8 cellular contexts compared by ENCODE assay signal in the genomic region with DNA sequence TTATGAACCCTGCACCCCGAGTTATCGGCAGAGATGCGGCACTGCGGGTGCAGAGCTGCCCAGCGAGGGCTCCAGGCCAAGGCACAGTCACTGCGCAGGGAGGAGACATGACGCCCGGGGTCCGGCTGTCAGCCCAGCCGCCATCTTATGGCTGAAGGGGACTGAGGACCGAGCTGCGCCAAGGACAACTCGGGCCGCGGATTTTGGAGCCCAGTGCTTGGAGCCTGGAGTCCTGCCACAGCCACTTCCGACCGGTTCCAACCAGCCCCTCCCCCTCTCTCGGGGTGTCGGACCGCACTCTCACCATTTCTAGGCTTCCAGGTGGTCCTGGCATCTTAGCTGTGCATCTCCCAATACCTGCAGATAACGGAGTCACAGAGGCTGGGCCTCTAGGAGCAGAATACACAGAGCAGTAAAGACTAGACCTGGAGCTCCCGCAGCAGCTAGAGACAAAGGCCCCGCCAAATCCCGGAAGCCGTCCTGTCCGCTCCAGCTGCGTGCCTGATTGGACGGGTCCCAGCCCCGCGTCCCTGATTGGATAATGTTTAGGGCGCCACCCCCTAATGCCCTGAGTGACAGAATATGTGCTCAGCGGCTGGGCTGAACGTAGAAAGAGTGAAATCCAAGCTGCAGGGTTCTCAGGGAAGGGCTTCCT. TPM values are rescaled to one million over a fixed set of nuclear protein-coding genes. Genes with fewer than 3 reads are reported as not detected.
DNase-seq lines count a peak whose midpoint lies in the region; ATAC-seq, FAIRE-seq and TF ChIP-seq lines count a peak whose summit lies in the region.

A gene (minus strand): TSS at position 451 of the 655 bp plus-strand sequence. CDS start 117 bp downstream, at position 334.

- H2AFZ ChIP-seq in H1 (ENCODE audit: low read length), result no peak within 1 kb of the TSS

- H4K20me1 ChIP-seq in H1 (replicated peaks in 1 of 2; ENCODE audit: control insufficient read depth in 1 of 2, insufficient read depth in 2 of 2, low read length in 2 of 2), result no peaks in the 10 kb centered on the region

- peak within 1 kb of the TSS; percentile 66 for H4K5ac ChIP-seq in H1 (ENCODE audit: insufficient read length, low read depth, low read length)
- no peak within 1 kb of the TSS for H4K5ac ChIP-seq in mesendoderm (ENCODE audit: low read length)

- no peak for TF ChIP-seq POLR2A in H1 (IDR thresholded peaks at IDR 0.05; ENCODE audit: control extremely low read depth in 1 of 2, low read depth in 2 of 2, low read length in 2 of 2)

- H3K79me1 ChIP-seq in H1 (ENCODE audit: low read depth, low read length) (no peaks in the 10 kb centered on the region), mesendoderm (ENCODE audit: low read length) (no peaks in the 10 kb centered on the region)

- peaks cover 3% of the 10 kb centered on the region for H3K9me3 Mint-ChIP-seq in CD8-positive, alpha-beta T cell

- H3K4me3 ChIP-seq in CD8-positive, alpha-beta T cell (ENCODE audit: low read depth, low read length), result peak within 1 kb of the TSS; percentile 84
- peak within 1 kb of the TSS in 1 of 4 experiments; percentile 76; a peak in 2 of 8 replicates for H3K4me3 ChIP-seq in H1 (ENCODE audit: extremely low read depth in 1 of 4, insufficient read depth in 2 of 4, low read depth in 3 of 4, low read length in 4 of 4)
- H3K4me3 ChIP-seq in mesendoderm (ENCODE audit: low read length), result peak within 1 kb of the TSS; percentile 85

- no peak for FAIRE-seq in H1 (lab: Jason Lieb, UNC)

- POLR2A ChIA-PET in CD8-positive, alpha-beta T cell (lab: Charles Lee), result interaction anchor here (0.7 to 2.3 kb wide), 9 partner anchors 11 to 444 kb away, joined by 3 to 19 read pairs (median 8); a partner anchor contains a TSS
- POLR2A ChIA-PET in H1 (lab: Charles Lee; ENCODE audit: partially characterized antibody), result interaction anchor here (0.7 to 4.1 kb wide), 6 partner anchors 11 to 59 kb away, joined by 3 to 46 read pairs (median 3); no protein-coding TSS in a partner anchor

- peaks cover 10% of the 10 kb centered on the region for H3K4me1 ChIP-seq in CD8-positive, alpha-beta T cell (ENCODE audit: insufficient read depth, low read length)
- no peaks in the 10 kb centered on the region; a peak in 1 of 7 replicates for H3K4me1 ChIP-seq in H1 (replicated peaks in 1 of 4; ENCODE audit: control insufficient read depth in 3 of 4, insufficient read depth in 4 of 4, low read length in 3 of 4)
- H3K4me1 ChIP-seq in mesendoderm (ENCODE audit: control insufficient read depth, low read depth, low read length), result no peaks in the 10 kb centered on the region

- no peak within 1 kb of the TSS for H2BK15ac ChIP-seq in H1 (ENCODE audit: low read length)
- H2BK15ac ChIP-seq in mesendoderm (replicated peaks; ENCODE audit: low read depth), result no peak within 1 kb of the TSS

- no peak within 1 kb of the TSS for H3K14ac ChIP-seq in H1 (ENCODE audit: insufficient read length)

- H4K8ac ChIP-seq in H1 (ENCODE audit: extremely low read depth, insufficient read depth, low read length) (peak within 1 kb of the TSS; percentile 96; the same call in 1 of the 2 replicates), mesendoderm (ENCODE audit: low read depth, low read length) (no peak within 1 kb of the TSS)

- TF ChIP-seq CTCF in CD8-positive, alpha-beta T cell (IDR thresholded peaks at IDR 0.05), result no peak
- no peak for TF ChIP-seq CTCF in H1 (IDR thresholded peaks at IDR 0.05; ENCODE audit: control extremely low read depth in 1 of 3, insufficient read depth in 1 of 3, low read depth in 1 of 3, low read length in 3 of 3)

- peak within 1 kb of the TSS; percentile 69 for H3K27ac ChIP-seq in CD8-positive, alpha-beta T cell (ENCODE audit: low read depth, low read length)
- H3K27ac ChIP-seq in H1 (ENCODE audit: low read depth, low read length) (no peak within 1 kb of the TSS), mesendoderm (ENCODE audit: low read depth, low read length) (peak within 1 kb of the TSS; percentile 51)

- H3K56ac ChIP-seq in H1 (replicated peaks; ENCODE audit: insufficient read length, low read depth, low read length) (no peak within 1 kb of the TSS), mesendoderm (ENCODE audit: low read length) (peak within 1 kb of the TSS; percentile 91)

- H3K23me2 ChIP-seq in H1 (ENCODE audit: low read depth, low read length), result no peaks in the 10 kb centered on the region

- TF ChIP-seq RAD21 in H1 (IDR thresholded peaks at IDR 0.05 in 1 of 2, conservative IDR thresholded peaks at IDR 0.05 in 1 of 2; ENCODE audit: low read depth in 2 of 2, low read length in 2 of 2), result no peak

- H3K9me3 ChIP-seq in CD8-positive, alpha-beta T cell (ENCODE audit: low read length), result no peaks in the 10 kb centered on the region
- peaks cover 27 to 66% of the 10 kb centered on the region in 2 experiments for H3K9me3 ChIP-seq in H1 (ENCODE audit: insufficient read depth in 2 of 2, low read depth in 1 of 2, low read length in 1 of 2)

- no peak within 1 kb of the TSS for H2BK120ac ChIP-seq in H1 (replicated peaks; ENCODE audit: low read depth, low read length)
- H2BK120ac ChIP-seq in mesendoderm (ENCODE audit: low read depth, low read length), result no peak within 1 kb of the TSS

- intact Hi-C loops in CD8-positive, alpha-beta T cell (cut with DNase I, micrococcal nuclease), result loop anchor here (1.0 to 10.0 kb wide), 15 partner anchors 104 to 812 kb away; a partner anchor contains a TSS

- peak; percentile 78 to 92 (median 84) for DNase-seq in CD8-positive, alpha-beta T cell
- DNase-seq in NCI-H82 treated with DMSO at 0.1 percent for 48 hours (lab: John Stamatoyannopoulos, UW; ENCODE audit: unreplicated experiment) (peak; percentile 82), H1 (ENCODE audit: low read depth in 1 of 2, low spot score in 2 of 2) (peak; percentile 71 to 85), mesendoderm (peak; percentile 96)
- peak; percentile 46 to 62 (median 60) for DNase-seq in activated CD8-positive, alpha-beta memory T cell treated with anti-CD3 and anti-CD28 coated beads for 48 hours (ENCODE audit: low read depth in 2 of 3, low spot score in 2 of 3)
- DNase-seq in stimulated activated CD8-positive, alpha-beta memory T cell treated with anti-CD3 and anti-CD28 coated beads, Interleukin-15, amount 100 ng/mL, for 24 hours (ENCODE audit: low read depth), result peak; percentile 62

- peak; percentile 98 for ATAC-seq in CD8-positive, alpha-beta T cell
- peak; percentile 99 for ATAC-seq in GM19452 (IDR thresholded peaks at IDR 0.05; ENCODE audit: unreplicated experiment)
- peak; percentile 99 for ATAC-seq in HG03575 (IDR thresholded peaks at IDR 0.05; ENCODE audit: extremely low read depth, insufficient number of reproducible peaks, low FRiP score, unreplicated experiment)

- no peaks in the 10 kb centered on the region for H3K27me3 ChIP-seq in CD8-positive, alpha-beta T cell (ENCODE audit: insufficient read depth, low read length)
- H3K27me3 ChIP-seq in H1 (replicated peaks in 1 of 4; ENCODE audit: control insufficient read depth in 3 of 4, extremely low read depth in 1 of 4, insufficient read depth in 3 of 4, low read length in 3 of 4) (no peaks in the 10 kb centered on the region), mesendoderm (ENCODE audit: insufficient read depth, low read length, poor library complexity) (no peaks in the 10 kb centered on the region)

- H3K27me3 Mint-ChIP-seq in CD8-positive, alpha-beta T cell (ENCODE audit: low read depth), result no peaks in the 10 kb centered on the region

- peak within 1 kb of the TSS in 1 of 2 experiments; percentile 32; a peak in 1 of 4 replicates for H3K4me2 ChIP-seq in H1 (ENCODE audit: insufficient read depth in 1 of 2, low read depth in 2 of 2, low read length in 2 of 2)
- no peak within 1 kb of the TSS for H3K4me2 ChIP-seq in mesendoderm (ENCODE audit: low read length)

- peaks cover 33% of the 10 kb centered on the region for H3K4me1 Mint-ChIP-seq in CD8-positive, alpha-beta T cell (ENCODE audit: low read depth)

- H2BK5ac ChIP-seq in H1 (ENCODE audit: low read depth, low read length), result peak within 1 kb of the TSS; percentile 78
- no peak within 1 kb of the TSS for H2BK5ac ChIP-seq in mesendoderm (ENCODE audit: low read length)

- peak within 1 kb of the TSS; percentile 99 for H3K4me3 Mint-ChIP-seq in CD8-positive, alpha-beta T cell

- peaks cover 26% of the 10 kb centered on the region for H3K36me3 Mint-ChIP-seq in CD8-positive, alpha-beta T cell

- no peak within 1 kb of the TSS for H3K23ac ChIP-seq in H1 (ENCODE audit: insufficient read length)
- H3K23ac ChIP-seq in mesendoderm (ENCODE audit: low read length), result no peak within 1 kb of the TSS

- peak within 1 kb of the TSS; percentile 97 for H3K27ac Mint-ChIP-seq in CD8-positive, alpha-beta T cell

- H2BK12ac ChIP-seq in H1 (ENCODE audit: low read depth, low read length), result no peak within 1 kb of the TSS

- H3K36me3 ChIP-seq in CD8-positive, alpha-beta T cell (ENCODE audit: insufficient read depth, low read length), result peaks cover 2% of the 10 kb centered on the region
- H3K36me3 ChIP-seq in H1 (ENCODE audit: control insufficient read depth in 2 of 4, insufficient read depth in 4 of 4, low read length in 3 of 4) (no peaks in the 10 kb centered on the region; a peak in 1 of 8 replicates), mesendoderm (ENCODE audit: control insufficient read depth, insufficient read depth, low read length) (no peaks in the 10 kb centered on the region)

- H3K4ac ChIP-seq in H1 (replicated peaks; ENCODE audit: insufficient read length, low read depth, low read length) (no peak within 1 kb of the TSS), mesendoderm (ENCODE audit: low read depth, low read length) (no peak within 1 kb of the TSS)

- CTCF ChIA-PET in CD8-positive, alpha-beta T cell (lab: Charles Lee), result no interaction called here
- CTCF ChIA-PET in H1 (lab: Charles Lee; ENCODE audit: partially characterized antibody), result interaction anchor here (1.3 kb wide), 1 partner anchor 10 kb away, joined by 4 read pairs; no protein-coding TSS in a partner anchor

- H2BK20ac ChIP-seq in H1 (ENCODE audit: low read length), result no peak within 1 kb of the TSS

- WGBS in H1 (ENCODE audit: extremely low coverage in 1 of 2, insufficient coverage in 1 of 2, insufficient read length in 1 of 2, insufficient replicate concordance in 2 of 2, low coverage in 1 of 2, low lambda C conversion rate in 2 of 2, missing lambda C conversion rate in 1 of 2), 2 experiments, result 84% methylated on average over 30 of the region's 33 CpGs; no CpG with 5 or more reads in 1 of the 2 experiments
- WGBS in mesendoderm (ENCODE audit: extremely low coverage, insufficient coverage, low lambda C conversion rate), result no CpG with 5 or more reads among the region's 33 CpGs

- no peak within 1 kb of the TSS for H2AK5ac ChIP-seq in H1 (ENCODE audit: low read depth, low read length)
- H2AK5ac ChIP-seq in mesendoderm (ENCODE audit: low read length), result no peak within 1 kb of the TSS

- H3K9ac ChIP-seq in H1 (replicated peaks in 1 of 4; ENCODE audit: extremely low read depth in 1 of 4, low read depth in 3 of 4, low read length in 3 of 4), result peak within 1 kb of the TSS in 1 of 4 experiments; percentile 97; a peak in 1 of 7 replicates
- peak within 1 kb of the TSS; percentile 81 for H3K9ac ChIP-seq in mesendoderm (ENCODE audit: low read length)

- no peak within 1 kb of the TSS; the same call in 1 of the 2 replicates for H3K18ac ChIP-seq in H1 (ENCODE audit: extremely low read depth, low read length)
- no peak within 1 kb of the TSS for H3K18ac ChIP-seq in mesendoderm (ENCODE audit: low read length)

- H4K91ac ChIP-seq in H1 (replicated peaks; ENCODE audit: insufficient read length, low read length), result no peak within 1 kb of the TSS

- no peak for TF ChIP-seq EP300 in H1 (IDR thresholded peaks at IDR 0.05; ENCODE audit: borderline replicate concordance in 1 of 2, low read depth in 2 of 2, low read length in 2 of 2)

- no peaks in the 10 kb centered on the region for H3K79me2 ChIP-seq in H1 (ENCODE audit: control insufficient read depth in 1 of 2, insufficient read depth in 2 of 2, low read length in 2 of 2)
- peaks cover 10% of the 10 kb centered on the region for H3K79me2 ChIP-seq in mesendoderm (ENCODE audit: control insufficient read depth, insufficient read depth, low read length)

RNA-seq across cellular contexts. Expression of the gene that starts here (rescaled TPM):
- total RNA-seq in CD8-positive, alpha-beta T cell, result 1 to 10 TPM; 6.8 to 8.4 TPM
- 15.3 and 16.9 TPM in 2 replicates for total RNA-seq in H1 (2021; fragmentation: NEBNext Ultra II Directional; extraction: Animal tissue kit (Norgen Biotek cat#: 25700))
- polyA plus RNA-seq in H1 (2011; rRNA removed), result not detected in 2 replicates
- not detected for polyA plus RNA-seq in H1 (2011; cell fraction: cytosol; rRNA removed)
- polyA plus RNA-seq in H1 (2011; cell fraction: nucleus; rRNA removed), result not detected
- not detected in 4 replicates for polyA plus RNA-seq in H1 (2012, experiment 1 of 2)
- polyA plus RNA-seq in H1 (2012, experiment 2 of 2), result not detected
- 7.8 TPM for polyA plus RNA-seq in H1 (2013, experiment 1 of 2)
- polyA plus RNA-seq in H1 (2013, experiment 2 of 2), result 6.4 TPM
- not detected in 2 replicates for polyA minus RNA-seq in H1 (2011; rRNA and poly(A)+ RNA removed)
- not detected for polyA minus RNA-seq in H1 (2011; cell fraction: cytosol; rRNA and poly(A)+ RNA removed)
- not detected for polyA minus RNA-seq in H1 (2011; cell fraction: nucleus; rRNA and poly(A)+ RNA removed)
- 5.3 TPM for polyA plus RNA-seq in mesendoderm (2013, experiment 1 of 2)
- 5.5 TPM for polyA plus RNA-seq in mesendoderm (2013, experiment 2 of 2)
